In genomic region chr7:116502201-116503096, GRCh38 we compare ENCODE assay signal across 11 cellular contexts. TPM values are rescaled to one million over a fixed set of nuclear protein-coding genes. Genes with fewer than 3 reads are reported as not detected.
A peak's percentile ranks its signal among the peaks of the same experiment; 100 is the strongest.
DNase-seq lines count a peak whose midpoint lies in the region; ATAC-seq and TF ChIP-seq lines count a peak whose summit lies in the region.
"Had no signal": no experiment of that assay in that cellular context is flagged by ENCODE, and none has a peak within 500 bp of the region (broad histone marks: within the 10 kb centered on the region; RNA-seq: fewer than 3 reads in every experiment).

No MANE protein-coding gene starts in this region.

- CTCF ChIA-PET in IMR-90 (lab: Yijun Ruan, JAX): interaction anchor here (0.6 to 2.0 kb wide), 5 partner anchors 24 to 87 kb away, joined by 3 to 9 read pairs (median 3); no protein-coding TSS in a partner anchor

- H2BK5ac ChIP-seq in IMR-90 (ENCODE audit: low read depth, low read length, poor library complexity, severe bottlenecking): peak overlapping the region; percentile 94

- in situ Hi-C loops in IMR-90 (cut with MboI; ENCODE audit: low sequenced_read_pairs): no loop called here
- in situ Hi-C loops in brain microvascular endothelial cell (cut with HindIII; ENCODE audit: low pct_ligation_motif_present, low sequenced_read_pairs): no loop called here

- WGBS in IMR-90 (ENCODE audit: extremely low coverage in 2 of 2, insufficient read length in 1 of 2), 2 experiments: no CpG with 5 or more reads among the region's 2 CpGs

- H2BK15ac ChIP-seq in IMR-90 (ENCODE audit: low read depth, low read length): no peak overlapping the region

- TF ChIP-seq POLR2A in IMR-90 (IDR thresholded peaks at IDR 0.05; ENCODE audit: low read depth, low read length) (no peak; the same call in 1 of the 2 replicates), GM18505 (IDR thresholded peaks at IDR 0.05; ENCODE audit: borderline replicate concordance, extremely low read depth, insufficient read depth, insufficient read length) (no peak)

- no TSS peak for BruUV-seq in IMR-90 (replicated peaks; lab: Mats Ljungman, UMichigan)

- no peaks in the 10 kb centered on the region for H3K9me3 ChIP-seq in IMR-90 (ENCODE audit: control insufficient read depth, insufficient read depth, low read length)
- H3K9me3 ChIP-seq in tibial artery: no peaks in the 10 kb centered on the region
- H3K9me3 ChIP-seq: Caco-2 had no signal

- H3K18ac ChIP-seq in IMR-90 (ENCODE audit: low read depth, low read length): no peak overlapping the region

- H3K23ac ChIP-seq in IMR-90 (ENCODE audit: low read depth, low read length): peak overlapping the region; percentile 78; the same call in 1 of the 2 replicates

- H3K27me3 ChIP-seq in IMR-90 (ENCODE audit: control insufficient read depth, insufficient read depth, low read length) (no peaks in the 10 kb centered on the region), brain microvascular endothelial cell (replicated peaks) (no peaks in the 10 kb centered on the region), tibial artery (no peaks in the 10 kb centered on the region)

- peaks cover 11% of the 10 kb centered on the region for H3K36me3 ChIP-seq in IMR-90 (ENCODE audit: control insufficient read depth, insufficient read depth, low read length)
- peaks cover 7% of the 10 kb centered on the region for H3K36me3 ChIP-seq in brain microvascular endothelial cell (replicated peaks)
- peaks cover 5 to 23% (median 21%) of the 10 kb centered on the region in 3 donors for H3K36me3 ChIP-seq in tibial artery

- no peak overlapping the region for H2AK9ac ChIP-seq in IMR-90 (replicated peaks; ENCODE audit: low read depth, low read length, poor library complexity)

- peaks cover 6% of the 10 kb centered on the region; the same call in 1 of the 2 replicates for H4K20me1 ChIP-seq in IMR-90 (ENCODE audit: insufficient read depth, low read length)

- H3K56ac ChIP-seq in IMR-90 (ENCODE audit: extremely low read depth, insufficient read depth, low read length): no peak overlapping the region; the same call in 1 of the 2 replicates

- H3K4me2 ChIP-seq in IMR-90 (ENCODE audit: low read depth, low read length): peak overlapping the region; percentile 96; the same call in 1 of the 2 replicates

- peak overlapping the region; percentile 88; the same call in 1 of the 2 replicates for H3K4me3 ChIP-seq in IMR-90 (ENCODE audit: insufficient read depth, low read depth, low read length)
- H3K4me3 ChIP-seq in brain microvascular endothelial cell (ENCODE audit: low read depth, low read length): peak overlapping the region; percentile 84
- H3K4me3 ChIP-seq in tibial artery: peak overlapping the region; percentile 84 to 96

- H3K4me1 ChIP-seq in IMR-90 (ENCODE audit: control insufficient read depth, insufficient read depth, low read length) (peaks cover 11% of the 10 kb centered on the region), tibial artery (peaks cover 0 to 71% (median 18%) of the 10 kb centered on the region in 4 donors)

- no peak overlapping the region for H4K5ac ChIP-seq in IMR-90 (ENCODE audit: low read depth, low read length)

- no peak overlapping the region; the same call in 1 of the 2 replicates for H3K14ac ChIP-seq in IMR-90 (replicated peaks; ENCODE audit: low read depth, low read length)

- H3K79me1 ChIP-seq in IMR-90 (ENCODE audit: low read depth in 1 of 2, low read length in 2 of 2): peaks cover 13 to 46% of the 10 kb centered on the region in 2 experiments

- POLR2A ChIA-PET in IMR-90 (lab: Charles Lee; ENCODE audit: unreplicated experiment): interaction anchor here (0.6 to 0.7 kb wide), 3 partner anchors 79 to 231 kb away, joined by 3 to 5 read pairs (median 5); no protein-coding TSS in a partner anchor

- H2AK5ac ChIP-seq in IMR-90 (ENCODE audit: low read depth, low read length): peak overlapping the region; percentile 34; the same call in 1 of the 2 replicates

- TF ChIP-seq RAD21 in IMR-90 (IDR thresholded peaks at IDR 0.05; ENCODE audit: low read length): no peak

- no peak overlapping the region; the same call in 1 of the 2 replicates for H3K9ac ChIP-seq in IMR-90 (ENCODE audit: low read depth, low read length)

- ATAC-seq in IMR-90 (ENCODE audit: low read depth): no peak
- ATAC-seq in GM21447 (IDR thresholded peaks at IDR 0.05; ENCODE audit: unreplicated experiment): no peak
- no peak for ATAC-seq in GM18505 (IDR thresholded peaks at IDR 0.05; ENCODE audit: unreplicated experiment)

- peak overlapping the region; percentile 3; the same call in 1 of the 2 replicates for H3K4ac ChIP-seq in IMR-90 (ENCODE audit: low read depth, low read length)

- no peak for TF ChIP-seq CTCF in IMR-90 (conservative IDR thresholded peaks at IDR 0.05; ENCODE audit: low read depth, low read length)
- no peak for TF ChIP-seq CTCF in brain microvascular endothelial cell (IDR thresholded peaks at IDR 0.05; ENCODE audit: low read depth, low read length, missing control alignments)
- no peak for TF ChIP-seq CTCF in tibial artery (IDR thresholded peaks at IDR 0.05)

- DNase-seq in IMR-90: no peak
- no peak for DNase-seq in brain microvascular endothelial cell
- peak; percentile 89 for DNase-seq in kidney tubule cell (ENCODE audit: low spot score)
- no peak for DNase-seq in tibial artery
- no peak for DNase-seq in midbrain (lab: John Stamatoyannopoulos, UW)
- DNase-seq: activated CD4-positive, alpha-beta memory T cell treated with anti-CD3 and anti-CD28 coated beads, Interleukin-2, amount 10 ng/mL, durations not matched to agents 7 days and 5 days; Caco-2; NCI-H187; NCI-H526 had no signal

- dilution Hi-C loops in IMR-90 (cut with HindIII; ENCODE audit: low sequenced_read_pairs, unreplicated experiment): loop anchor here (25.0 kb wide), 1 partner anchor 240 kb away; no protein-coding TSS in a partner anchor

- H3K27ac ChIP-seq in IMR-90 (ENCODE audit: insufficient read depth, low read length): no peak overlapping the region
- H3K27ac ChIP-seq in brain microvascular endothelial cell: peak overlapping the region; percentile 47
- peak overlapping the region; percentile 98 for H3K27ac ChIP-seq in tibial artery

- H2BK20ac ChIP-seq in IMR-90 (ENCODE audit: low read depth, low read length): 0 out of 2 replicates have a peak overlapping the region, but pooled peaks have one; percentile 5

- peaks cover 15% of the 10 kb centered on the region for H3K9me1 ChIP-seq in IMR-90 (ENCODE audit: insufficient read depth, low read length)

- H2AFZ ChIP-seq in IMR-90 (replicated peaks; ENCODE audit: low read length, poor library complexity): no peak overlapping the region

- H4K8ac ChIP-seq in IMR-90 (ENCODE audit: low read depth in 2 of 2, low read length in 2 of 2): peak overlapping the region; percentile 84 to 93

- H4K91ac ChIP-seq in IMR-90 (ENCODE audit: insufficient read depth, low read depth, low read length): no peak overlapping the region

- peak overlapping the region; percentile 42; the same call in 1 of the 2 replicates for H2BK120ac ChIP-seq in IMR-90 (ENCODE audit: low read depth, low read length)

- intact Hi-C loops in IMR-90 (cut with micrococcal nuclease): loop anchor here (5.0 kb wide), 1 partner anchor 185 kb away; no protein-coding TSS in a partner anchor
- intact Hi-C loops in tibial artery (cut with DNase I; ENCODE audit: low total_unique reads): no loop called here

TF ChIP-seq in IMR-90, 13 proteins besides CTCF, POLR2A, EP300 and RAD21:
- TF ChIP-seq SMC3 (IDR thresholded peaks at IDR 0.05; ENCODE audit: low read depth, low read length) (no peak), RCOR1 (IDR thresholded peaks at IDR 0.05; ENCODE audit: insufficient replicate concordance, low read length) (no peak), MAFK (IDR thresholded peaks at IDR 0.05; ENCODE audit: low read depth, low read length) (no peak), MAZ (IDR thresholded peaks at IDR 0.05; ENCODE audit: borderline replicate concordance, low read depth, low read length) (no peak), CEBPB (IDR thresholded peaks at IDR 0.05; ENCODE audit: low read depth, low read length) (no peak), MXI1 (IDR thresholded peaks at IDR 0.05; ENCODE audit: borderline replicate concordance, low read depth, low read length) (no peak), CHD1 (IDR thresholded peaks at IDR 0.05; ENCODE audit: low read depth, low read length) (no peak), FOS (IDR thresholded peaks at IDR 0.05; ENCODE audit: low read depth, low read length) (no peak), USF2 (IDR thresholded peaks at IDR 0.05; ENCODE audit: low read depth, low read length) (no peak), NFE2L2 (IDR thresholded peaks at IDR 0.05; ENCODE audit: low read depth, low read length) (no peak), BHLHE40 (IDR thresholded peaks at IDR 0.05; ENCODE audit: low read depth, low read length) (no peak), RFX5 (IDR thresholded peaks at IDR 0.05; ENCODE audit: low read depth, low read length) (no peak), ELK1 (IDR thresholded peaks at IDR 0.05; ENCODE audit: borderline replicate concordance, low read depth, low read length) (no peak)

RNA-seq across cellular contexts. Expression of gene CAV2, which starts 2.9 kb away (rescaled TPM):
- 199 and 217 TPM in 2 replicates for total RNA-seq in IMR-90 (2012; rRNA removed)
- polyA plus RNA-seq in IMR-90 (2012; rRNA removed): 217 and 265 TPM in 2 replicates
- polyA plus RNA-seq in IMR-90 (2012; cell fraction: cytosol; rRNA removed): 110 and 169 TPM in 2 replicates
- 42.8 and 115 TPM in 2 replicates for polyA plus RNA-seq in IMR-90 (2012; cell fraction: nucleus; rRNA removed; ENCODE audit: low replicate concordance)
- total RNA-seq: activated CD4-positive, alpha-beta memory T cell treated with anti-CD3 and anti-CD28 coated beads, Interleukin-2, amount 10 ng/mL, durations not matched to agents 7 days and 5 days had no signal

RNA-seq across cellular contexts. Expression of gene CAV1, which starts 22.4 kb away (rescaled TPM):
- total RNA-seq in IMR-90 (2012; rRNA removed): 1,496 and 1,592 TPM in 2 replicates
- 1,549 and 1,808 TPM in 2 replicates for polyA plus RNA-seq in IMR-90 (2012; rRNA removed)
- 1,102 and 4,328 TPM in 2 replicates for polyA plus RNA-seq in IMR-90 (2012; cell fraction: cytosol; rRNA removed)
- 319 and 633 TPM in 2 replicates for polyA plus RNA-seq in IMR-90 (2012; cell fraction: nucleus; rRNA removed; ENCODE audit: low replicate concordance)
